Comparison of ENCODE assay signal across 11 cellular contexts in the genomic region with DNA sequence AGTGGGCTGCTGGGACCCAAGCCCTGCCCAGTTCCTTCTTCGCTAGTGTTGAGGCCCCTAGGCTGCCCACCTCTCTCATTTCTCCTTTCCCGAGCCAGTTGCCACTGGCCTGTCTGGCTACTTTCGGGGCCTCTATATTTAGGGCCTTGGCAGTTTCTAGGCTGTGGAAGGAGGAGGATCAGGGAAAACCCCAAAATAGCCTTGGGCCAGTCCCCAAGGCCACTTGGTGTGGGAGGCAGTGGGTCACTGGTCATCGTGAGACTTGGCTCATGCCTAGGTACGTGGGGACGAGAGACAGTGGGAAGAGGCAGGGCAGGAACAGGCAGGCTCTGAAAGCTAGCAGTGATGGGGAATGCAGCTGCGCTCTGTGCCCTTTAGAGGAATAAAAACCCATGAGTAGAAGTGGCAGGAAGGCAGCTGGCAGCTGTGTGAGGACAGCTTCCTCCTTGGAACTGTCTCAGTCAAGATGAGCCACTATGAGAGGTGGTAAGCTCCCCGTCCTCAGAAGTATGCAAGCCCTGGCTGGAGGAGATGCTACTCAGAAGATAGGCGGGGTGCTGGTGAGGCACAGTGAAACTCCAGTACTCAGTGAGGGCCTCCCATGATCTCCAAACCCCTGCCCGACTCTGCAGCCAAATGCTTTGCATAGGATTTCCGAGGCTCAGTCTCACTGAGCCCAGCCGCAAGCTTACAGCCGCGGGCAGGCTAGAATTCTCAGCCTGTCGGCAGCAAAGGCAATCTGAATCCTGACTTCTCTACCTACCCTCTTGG. TPM values are rescaled to one million over a fixed set of nuclear protein-coding genes. Genes with fewer than 3 reads are reported as not detected.
DNase-seq lines count a peak whose midpoint lies in the region; ATAC-seq lines count a peak whose summit lies in the region.
"Not testable (repeated sequence)": the region's sequence is repeated elsewhere in the genome, so short reads cannot be mapped to it uniquely, and the experiment has no call there.
"Had no signal": no experiment of that assay in that cellular context is flagged by ENCODE, and none has a peak within 500 bp of the region (broad histone marks: within the 10 kb centered on the region; RNA-seq: fewer than 3 reads in every experiment).

No MANE protein-coding gene starts in this region.

- not testable (repeated sequence) for H3K9me3 Mint-ChIP-seq in activated naive CD4-positive, alpha-beta T cell treated with anti-CD3 and anti-CD28 coated beads, Interleukin-2, amount 50 U/mL, for 72 hours

- H3K27ac Mint-ChIP-seq in activated naive CD4-positive, alpha-beta T cell treated with anti-CD3 and anti-CD28 coated beads, Interleukin-2, amount 50 U/mL, for 72 hours = not testable (repeated sequence)

- peak; percentile 63 for ATAC-seq in GM18861 (IDR thresholded peaks at IDR 0.05; ENCODE audit: unreplicated experiment)
- peak; percentile 57 for ATAC-seq in GM19467 (IDR thresholded peaks at IDR 0.05; ENCODE audit: unreplicated experiment)
- ATAC-seq in HG02610 (IDR thresholded peaks at IDR 0.05; ENCODE audit: unreplicated experiment) = peak; percentile 71
- ATAC-seq in HG03066 (IDR thresholded peaks at IDR 0.05; ENCODE audit: low read depth, unreplicated experiment) = peak; percentile 66
- ATAC-seq in HG03558 (IDR thresholded peaks at IDR 0.05; ENCODE audit: extremely low read depth, unreplicated experiment) = peak; percentile 38
- ATAC-seq in activated naive CD4-positive, alpha-beta T cell treated with anti-CD3 and anti-CD28 coated beads, Interleukin-2, amount 50 U/mL, for 72 hours = peak in 1 of 2 donors; percentile 10

- DNase-seq in activated naive CD4-positive, alpha-beta T cell treated with anti-CD3 and anti-CD28 coated beads, Interleukin-2, amount 50 U/mL, for 72 hours (ENCODE audit: low spot score in 2 of 2) = peak; percentile 1 to 53
- peak; percentile 68 for DNase-seq in mesenteric fat pad (ENCODE audit: low spot score)

- not testable (repeated sequence) for H3K36me3 Mint-ChIP-seq in activated naive CD4-positive, alpha-beta T cell treated with anti-CD3 and anti-CD28 coated beads, Interleukin-2, amount 50 U/mL, for 72 hours

RNA-seq across cellular contexts. Expression of gene RASA4, which starts 2.8 kb away (rescaled TPM):
- total RNA-seq in activated naive CD4-positive, alpha-beta T cell treated with anti-CD3 and anti-CD28 coated beads, Interleukin-2, amount 50 U/mL, for 72 hours = 10 to 100 TPM; 47.8 to 79.4 TPM
- total RNA-seq in mesenteric fat pad = 52.4 TPM

RNA-seq across cellular contexts. Expression of gene UPK3BL1, which starts 28.8 kb away (rescaled TPM):
- total RNA-seq in activated naive CD4-positive, alpha-beta T cell treated with anti-CD3 and anti-CD28 coated beads, Interleukin-2, amount 50 U/mL, for 72 hours = 10 to 100 TPM; 38.5 to 43.4 TPM
- total RNA-seq in mesenteric fat pad = 15.7 TPM

RNA-seq across cellular contexts. Expression of gene SPDYE2B, which starts 36.4 kb away (rescaled TPM):
- total RNA-seq in activated naive CD4-positive, alpha-beta T cell treated with anti-CD3 and anti-CD28 coated beads, Interleukin-2, amount 50 U/mL, for 72 hours = not detected
- total RNA-seq in mesenteric fat pad = not detected
- total RNA-seq: left lung, LHCN-M2, progenitor cell of endocrine pancreas, T-helper 17 cell had no signal

RNA-seq across cellular contexts. Expression of gene POLR2J3, which starts 41.4 kb away (rescaled TPM):
- 10 to 100 TPM; 68.5 to 69.1 TPM for total RNA-seq in activated naive CD4-positive, alpha-beta T cell treated with anti-CD3 and anti-CD28 coated beads, Interleukin-2, amount 50 U/mL, for 72 hours
- total RNA-seq in mesenteric fat pad = 23.5 TPM

RNA-seq across cellular contexts. Expression of gene POLR2J2, which starts 57.7 kb away (rescaled TPM):
- total RNA-seq in activated naive CD4-positive, alpha-beta T cell treated with anti-CD3 and anti-CD28 coated beads, Interleukin-2, amount 50 U/mL, for 72 hours = 10 to 100 TPM; 18.1 to 20.9 TPM
- total RNA-seq in mesenteric fat pad = 7.1 TPM
